In the genomic region with DNA sequence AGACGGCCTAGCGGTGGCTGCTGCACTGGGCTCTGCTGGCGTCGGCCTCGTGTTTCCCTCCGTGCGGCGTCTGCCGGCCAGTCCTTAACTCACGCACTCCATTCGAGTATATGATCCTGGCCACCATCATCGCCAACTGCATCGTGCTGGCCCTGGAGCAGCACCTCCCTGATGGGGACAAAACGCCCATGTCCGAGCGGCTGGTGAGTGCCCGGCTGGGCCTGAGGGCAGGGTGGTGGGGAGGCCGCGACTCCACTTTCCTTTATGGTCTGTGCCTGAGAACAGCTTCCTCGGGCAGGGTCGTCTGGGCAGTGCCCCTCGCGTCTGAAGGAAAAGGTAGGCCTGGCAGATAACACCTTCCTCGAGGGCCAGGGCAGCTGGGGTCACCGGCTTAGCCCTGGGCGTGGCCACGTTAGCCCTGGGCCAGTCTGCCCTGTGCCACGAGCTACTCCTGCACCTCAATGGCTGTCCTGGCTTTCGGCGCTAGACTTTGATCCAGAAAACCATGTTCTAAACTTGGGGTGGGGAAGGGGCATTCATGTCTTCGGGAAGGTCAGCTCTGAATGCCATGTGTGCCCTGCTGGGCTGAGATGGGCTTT, we compare ENCODE assay signal across 1 cellular context.
TF ChIP-seq lines count a peak whose summit lies in the region.

No MANE protein-coding gene starts in this region.

TF ChIP-seq in neural cell, 6 proteins besides CTCF, POLR2A, EP300 and RAD21:
- TF ChIP-seq POLR2AphosphoS5 (IDR thresholded peaks at IDR 0.05) (no peak), TAF1 (IDR thresholded peaks at IDR 0.05; ENCODE audit: low read depth) (no peak), EZH2 (IDR thresholded peaks at IDR 0.05; ENCODE audit: borderline replicate concordance, insufficient read depth, low read length, poor library complexity, severe bottlenecking) (no peak), MXI1 (conservative IDR thresholded peaks at IDR 0.05; ENCODE audit: poor library complexity, severe bottlenecking) (no peak), SMC3 (conservative IDR thresholded peaks at IDR 0.05; ENCODE audit: poor library complexity) (no peak)
- TF ChIP-seq, protein P1, sequence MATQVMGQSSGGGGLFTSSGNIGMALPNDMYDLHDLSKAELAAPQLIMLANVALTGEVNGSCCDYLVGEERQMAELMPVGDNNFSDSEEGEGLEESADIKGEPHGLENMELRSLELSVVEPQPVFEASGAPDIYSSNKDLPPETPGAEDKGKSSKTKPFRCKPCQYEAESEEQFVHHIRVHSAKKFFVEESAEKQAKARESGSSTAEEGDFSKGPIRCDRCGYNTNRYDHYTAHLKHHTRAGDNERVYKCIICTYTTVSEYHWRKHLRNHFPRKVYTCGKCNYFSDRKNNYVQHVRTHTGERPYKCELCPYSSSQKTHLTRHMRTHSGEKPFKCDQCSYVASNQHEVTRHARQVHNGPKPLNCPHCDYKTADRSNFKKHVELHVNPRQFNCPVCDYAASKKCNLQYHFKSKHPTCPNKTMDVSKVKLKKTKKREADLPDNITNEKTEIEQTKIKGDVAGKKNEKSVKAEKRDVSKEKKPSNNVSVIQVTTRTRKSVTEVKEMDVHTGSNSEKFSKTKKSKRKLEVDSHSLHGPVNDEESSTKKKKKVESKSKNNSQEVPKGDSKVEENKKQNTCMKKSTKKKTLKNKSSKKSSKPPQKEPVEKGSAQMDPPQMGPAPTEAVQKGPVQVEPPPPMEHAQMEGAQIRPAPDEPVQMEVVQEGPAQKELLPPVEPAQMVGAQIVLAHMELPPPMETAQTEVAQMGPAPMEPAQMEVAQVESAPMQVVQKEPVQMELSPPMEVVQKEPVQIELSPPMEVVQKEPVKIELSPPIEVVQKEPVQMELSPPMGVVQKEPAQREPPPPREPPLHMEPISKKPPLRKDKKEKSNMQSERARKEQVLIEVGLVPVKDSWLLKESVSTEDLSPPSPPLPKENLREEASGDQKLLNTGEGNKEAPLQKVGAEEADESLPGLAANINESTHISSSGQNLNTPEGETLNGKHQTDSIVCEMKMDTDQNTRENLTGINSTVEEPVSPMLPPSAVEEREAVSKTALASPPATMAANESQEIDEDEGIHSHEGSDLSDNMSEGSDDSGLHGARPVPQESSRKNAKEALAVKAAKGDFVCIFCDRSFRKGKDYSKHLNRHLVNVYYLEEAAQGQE (IDR thresholded peaks at IDR 0.05; ENCODE audit: borderline replicate concordance) = no peak
